Comparison of ENCODE assay signal across 14 cellular contexts in the genomic region with DNA sequence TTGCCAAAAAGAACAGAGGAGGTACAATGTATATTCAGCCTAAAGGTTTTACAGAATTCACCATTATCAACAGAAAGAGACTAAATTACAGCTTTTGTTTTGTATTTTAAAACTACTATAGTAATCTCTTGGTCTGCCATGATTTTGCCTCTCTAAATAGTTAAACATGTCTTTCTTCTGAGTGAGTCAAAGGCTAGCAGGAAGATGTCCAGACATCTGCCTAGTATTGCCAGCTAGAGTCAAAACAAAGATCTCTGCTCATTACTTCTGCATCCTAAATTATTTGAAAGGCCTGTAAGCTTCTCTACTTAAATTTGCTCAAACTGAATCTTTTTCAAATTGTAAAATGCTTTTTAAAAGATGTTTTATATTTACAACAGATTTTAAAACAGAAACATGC. TPM values are rescaled to one million over a fixed set of nuclear protein-coding genes. Genes with fewer than 3 reads are reported as not detected.
DNase-seq lines count a peak whose midpoint lies in the region; ATAC-seq, FAIRE-seq and TF ChIP-seq lines count a peak whose summit lies in the region.
"Had no signal": no experiment of that assay in that cellular context is flagged by ENCODE, and none has a peak within 500 bp of the region (broad histone marks: within the 10 kb centered on the region; RNA-seq: fewer than 3 reads in every experiment).

No MANE protein-coding gene starts in this region.

- no peaks in the 10 kb centered on the region for H3K9me2 ChIP-seq in GM23248 (ENCODE audit: insufficient read depth)

- ATAC-seq in foreskin keratinocyte (peak; percentile 62), HG03571 (IDR thresholded peaks at IDR 0.05; ENCODE audit: unreplicated experiment) (no peak)

- no peak for TF ChIP-seq CTCF in AG10803 (conservative IDR thresholded peaks at IDR 0.05; ENCODE audit: low read length)
- TF ChIP-seq CTCF in foreskin keratinocyte (conservative IDR thresholded peaks at IDR 0.05), result no peak

- TF ChIP-seq POLR2A in GM12892 (IDR thresholded peaks at IDR 0.05; ENCODE audit: low read depth, low read length), result no peak

- H3K36me3 ChIP-seq in GM23248 (ENCODE audit: low read depth), result peaks cover 12% of the 10 kb centered on the region; the same call in 1 of the 2 replicates

- peaks cover 16% of the 10 kb centered on the region for H3K4me1 ChIP-seq in GM23248 (ENCODE audit: insufficient read depth)
- H3K4me1 ChIP-seq in foreskin keratinocyte, result peaks cover 14% of the 10 kb centered on the region

- H4K20me1 ChIP-seq in GM23248 (ENCODE audit: insufficient read depth), result no peaks in the 10 kb centered on the region

- peak overlapping the region; percentile 52 for H3K27ac ChIP-seq in GM23248
- H3K27ac ChIP-seq in foreskin keratinocyte, result peak overlapping the region; percentile 65
- H3K27ac ChIP-seq: suprapubic skin had no signal

- no peak for FAIRE-seq in GM12892 (lab: Jason Lieb, UNC)

- 0 out of 2 replicates have a peak overlapping the region, but pooled peaks have one; percentile 27 for H2AFZ ChIP-seq in GM23248

- H3K4me2 ChIP-seq in GM23248 (ENCODE audit: unreplicated experiment), result peak overlapping the region; percentile 8

- DNase-seq in AG10803 (ENCODE audit: low read depth) (peak; percentile 61), GM23248 (peak; percentile 64), astrocyte of the hippocampus (ENCODE audit: low read depth, low spot score) (peak; percentile 31), foreskin keratinocyte (peak in 1 of 2 donors; percentile 29), GM12892 (ENCODE audit: insufficient read length) (no peak), cerebellum (ENCODE audit: low spot score) (no peak)
- DNase-seq in stimulated activated CD4-positive, alpha-beta T cell treated with anti-CD3 and anti-CD28 coated beads, Interleukin-15, amount 100 ng/mL, for 24 hours, result no peak
- DNase-seq: activated naive CD8-positive, alpha-beta T cell treated with anti-CD3 and anti-CD28 coated beads, Interleukin-2, amount 10 ng/mL, durations not matched to agents 7 days and 5 days; GDM1; head of caudate nucleus; NCI-H1048 had no signal

- peaks cover 16% of the 10 kb centered on the region for H3F3A ChIP-seq in GM23248 (ENCODE audit: insufficient read depth)

- no peaks in the 10 kb centered on the region for H3K9me3 ChIP-seq in GM23248 (ENCODE audit: low read depth)
- H3K9me3 ChIP-seq: suprapubic skin had no signal

- H3K4me3 ChIP-seq in AG10803 (ENCODE audit: low read length), result no peak overlapping the region
- H3K4me3 ChIP-seq in GM23248, result no peak overlapping the region
- H3K4me3 ChIP-seq: skin epidermis, suprapubic skin had no signal

- H3K79me2 ChIP-seq in GM23248 (ENCODE audit: insufficient read depth), result peaks cover 66% of the 10 kb centered on the region

- in situ Hi-C loops in GM23248 (cut with MboI), result no loop called here

- H3K27me3 ChIP-seq in GM23248 (replicated peaks; ENCODE audit: insufficient read depth) (no peaks in the 10 kb centered on the region), foreskin keratinocyte (no peaks in the 10 kb centered on the region)
- H3K27me3 ChIP-seq: suprapubic skin had no signal

- H3K9ac ChIP-seq in GM23248, result peak overlapping the region; percentile 3; the same call in 1 of the 2 replicates

RNA-seq across cellular contexts. Expression of gene ASF1A, which starts 8.8 kb away (rescaled TPM):
- 15.3 and 15.5 TPM in 2 replicates for total RNA-seq in GM23248 (2014; rRNA removed; shearing (Covaris generic))
- polyA plus RNA-seq in GM23248 (2016; fragmentation: Nextera tagmentation; extraction: Ambion mirVana) (21.5 and 24.7 TPM in 2 replicates), foreskin keratinocyte (13.0 and 14.7 TPM in 2 replicates)
- total RNA-seq in foreskin keratinocyte (18.3 and 20.8 TPM in 2 replicates), cerebellum (31.0 TPM)
- 17.5 TPM for polyA plus RNA-seq in GM12892 (2012; ENCODE audit: missing spikeins)

RNA-seq across cellular contexts. Expression of gene MCM9, which starts 32.2 kb away (rescaled TPM):
- total RNA-seq in GM23248 (2014; rRNA removed; shearing (Covaris generic)), result 3.2 and 7.3 TPM in 2 replicates
- polyA plus RNA-seq in GM23248 (2016; fragmentation: Nextera tagmentation; extraction: Ambion mirVana) (6.1 and 6.2 TPM in 2 replicates), foreskin keratinocyte (1.7 and 2.0 TPM in 2 replicates)
- total RNA-seq in foreskin keratinocyte (8.8 and 9.9 TPM in 2 replicates), cerebellum (14.2 TPM)
- polyA plus RNA-seq in GM12892 (2012; ENCODE audit: missing spikeins), result 8.4 TPM

Comparison
In these comparisons a context has a peak if more than half of its experiments do, and no peak if none do; other contexts are left out.
1. DNase-seq: peak in AG10803 (single experiment), GM23248 (single experiment) and astrocyte of the hippocampus (single experiment); none in GM12892 (single experiment), stimulated activated CD4-positive, alpha-beta T cell treated with anti-CD3 and anti-CD28 coated beads, Interleukin-15, amount 100 ng/mL, for 24 hours (single experiment) and cerebellum (single experiment).